8 cellular contexts compared by ENCODE assay signal in the genomic region with DNA sequence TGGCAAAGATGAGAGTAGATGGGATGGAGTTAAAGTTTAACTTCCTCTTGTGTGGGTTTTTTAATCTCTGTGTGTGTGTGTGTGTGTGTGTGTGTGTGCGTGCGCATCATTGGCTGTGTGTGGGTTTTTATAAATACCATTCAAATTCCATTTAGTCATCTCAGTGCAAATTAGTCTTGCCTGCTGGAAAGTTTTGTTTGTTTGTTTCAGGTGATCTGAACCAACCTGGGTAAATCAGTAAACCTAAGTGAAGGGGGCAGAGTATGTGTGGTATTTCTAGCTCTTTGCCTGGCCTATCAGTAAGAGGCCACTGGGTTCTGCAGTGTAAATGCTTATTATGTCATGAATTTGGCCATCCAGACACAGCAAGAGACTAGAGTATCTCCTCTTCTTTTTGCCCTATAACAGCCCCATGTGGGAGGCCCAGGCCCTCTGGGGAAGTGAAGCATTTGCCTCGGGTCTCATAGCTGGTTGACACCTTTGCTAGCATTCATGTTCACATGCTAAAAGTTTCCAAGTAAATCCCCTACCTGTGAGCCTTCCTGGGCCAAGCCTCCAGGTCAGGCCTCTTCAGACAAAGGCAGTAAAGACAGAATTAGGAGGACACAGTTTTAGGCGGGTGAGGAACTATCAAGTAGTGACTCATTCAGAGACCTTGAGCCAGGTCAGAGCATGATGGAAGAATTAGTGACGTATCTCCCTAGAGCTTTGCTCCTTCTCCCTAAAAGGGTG. TPM values are rescaled to one million over a fixed set of nuclear protein-coding genes. Genes with fewer than 3 reads are reported as not detected.
A peak's percentile ranks its signal among the peaks of the same experiment; 100 is the strongest.
DNase-seq lines count a peak whose midpoint lies in the region; ATAC-seq and TF ChIP-seq lines count a peak whose summit lies in the region.

No MANE protein-coding gene starts in this region.

- no peak for TF ChIP-seq EP300 in transverse colon (IDR thresholded peaks at IDR 0.05; ENCODE audit: low read depth)

- ATAC-seq in GM18867 (IDR thresholded peaks at IDR 0.05; ENCODE audit: unreplicated experiment): peak; percentile 60
- peak; percentile 50 for ATAC-seq in HG03045 (IDR thresholded peaks at IDR 0.05; ENCODE audit: unreplicated experiment)

- H3K9ac ChIP-seq in adipocyte (ENCODE audit: low read length): peak overlapping the region; percentile 28
- no peak overlapping the region for H3K9ac ChIP-seq in rectal smooth muscle tissue (ENCODE audit: low read length)

- peak overlapping the region; percentile 22 for H3K27ac ChIP-seq in rectal smooth muscle tissue (ENCODE audit: low read depth, low read length)
- H3K27ac ChIP-seq in transverse colon: no peak overlapping the region

- H3K4me1 ChIP-seq in adipocyte (ENCODE audit: control insufficient read depth, insufficient read depth, low read length): peaks cover 15% of the 10 kb centered on the region
- peaks cover 6% of the 10 kb centered on the region for H3K4me1 ChIP-seq in rectal smooth muscle tissue (ENCODE audit: control insufficient read depth, insufficient read depth, low read length)
- H3K4me1 ChIP-seq in transverse colon: peaks cover 0 to 3% (median 0%) of the 10 kb centered on the region in 4 donors

- no peak for TF ChIP-seq POLR2A in transverse colon (IDR thresholded peaks at IDR 0.05)

- H3K9me3 ChIP-seq in adipocyte (ENCODE audit: control insufficient read depth, low read length) (no peaks in the 10 kb centered on the region), transverse colon (no peaks in the 10 kb centered on the region)

- H3K4me3 ChIP-seq in adipocyte (ENCODE audit: low read length) (peak overlapping the region; percentile 6), rectal smooth muscle tissue (ENCODE audit: low read length) (no peak overlapping the region), transverse colon (no peak overlapping the region)

- H3K36me3 ChIP-seq in adipocyte (ENCODE audit: control insufficient read depth, insufficient read depth, low read length, severe bottlenecking): peaks cover 67% of the 10 kb centered on the region
- peaks cover 20% of the 10 kb centered on the region for H3K36me3 ChIP-seq in rectal smooth muscle tissue (ENCODE audit: control insufficient read depth, insufficient read depth, low read length)
- H3K36me3 ChIP-seq in transverse colon: peaks cover 0 to 32% (median 9%) of the 10 kb centered on the region in 4 donors

- H3K27me3 ChIP-seq in adipocyte (replicated peaks; ENCODE audit: control insufficient read depth, insufficient read depth, low read length) (no peaks in the 10 kb centered on the region), rectal smooth muscle tissue (ENCODE audit: control insufficient read depth, insufficient read depth, low read length) (no peaks in the 10 kb centered on the region), transverse colon (no peaks in the 10 kb centered on the region)

- 62 to 80% methylated on average over 1 to 5 of the region's 5 CpGs for WGBS in transverse colon (ENCODE audit: low coverage in 1 of 2), 2 donors

- DNase-seq in adipocyte (ENCODE audit: low read depth): peak; percentile 29
- no peak for DNase-seq in NCI-H187 (lab: John Stamatoyannopoulos, UW)
- DNase-seq in NCI-H1417 (lab: John Stamatoyannopoulos, UW): no peak
- no peak for DNase-seq in superior temporal gyrus (ENCODE audit: extremely low spot score)
- no peak for DNase-seq in transverse colon

- in situ Hi-C loops in transverse colon (cut with MboI; ENCODE audit: low pct_ligation_motif_present in 1 of 4, low pct_unique_long_range_greater_than_20kb in 1 of 4, low sequenced_read_pairs in 3 of 4): loop anchor here in 3 of 4 donors (10.0 to 25.0 kb wide), 3 partner anchors 68 to 238 kb away; a partner anchor contains a TSS

- TF ChIP-seq CTCF in transverse colon (IDR thresholded peaks at IDR 0.05): no peak

- intact Hi-C loops in transverse colon (cut with DNase I; ENCODE audit: low total_unique reads): no loop called here

RNA-seq across cellular contexts. Expression of a gene that starts 14.7 kb away (rescaled TPM):
- 10 to 100 TPM; 26.1 to 35.6 (median 28.0) TPM for total RNA-seq in transverse colon

RNA-seq across cellular contexts. Expression of a gene that starts 32.6 kb away (rescaled TPM):
- 100 to 1,000 TPM in 1 of 4 donors, 10 to 100 TPM in 3; 15.2 to 159 (median 26.2) TPM for total RNA-seq in transverse colon
